1 cellular context compared by ENCODE assay signal in genomic region chr10:86953747-86954680, GRCh38.
TF ChIP-seq lines count a peak whose summit lies in the region.

No MANE protein-coding gene starts in this region.

TF ChIP-seq in HepG2, 621 proteins besides CTCF, POLR2A, EP300 and RAD21:
- TF ChIP-seq ZNF281 (CRISPR knock-in tag; IDR thresholded peaks at IDR 0.05; ENCODE audit: borderline replicate concordance) (peak; percentile 63), TEAD2 (CRISPR knock-in tag; IDR thresholded peaks at IDR 0.05) (no peak)
